Comparison of ENCODE assay signal across 8 cellular contexts in the genomic region with DNA sequence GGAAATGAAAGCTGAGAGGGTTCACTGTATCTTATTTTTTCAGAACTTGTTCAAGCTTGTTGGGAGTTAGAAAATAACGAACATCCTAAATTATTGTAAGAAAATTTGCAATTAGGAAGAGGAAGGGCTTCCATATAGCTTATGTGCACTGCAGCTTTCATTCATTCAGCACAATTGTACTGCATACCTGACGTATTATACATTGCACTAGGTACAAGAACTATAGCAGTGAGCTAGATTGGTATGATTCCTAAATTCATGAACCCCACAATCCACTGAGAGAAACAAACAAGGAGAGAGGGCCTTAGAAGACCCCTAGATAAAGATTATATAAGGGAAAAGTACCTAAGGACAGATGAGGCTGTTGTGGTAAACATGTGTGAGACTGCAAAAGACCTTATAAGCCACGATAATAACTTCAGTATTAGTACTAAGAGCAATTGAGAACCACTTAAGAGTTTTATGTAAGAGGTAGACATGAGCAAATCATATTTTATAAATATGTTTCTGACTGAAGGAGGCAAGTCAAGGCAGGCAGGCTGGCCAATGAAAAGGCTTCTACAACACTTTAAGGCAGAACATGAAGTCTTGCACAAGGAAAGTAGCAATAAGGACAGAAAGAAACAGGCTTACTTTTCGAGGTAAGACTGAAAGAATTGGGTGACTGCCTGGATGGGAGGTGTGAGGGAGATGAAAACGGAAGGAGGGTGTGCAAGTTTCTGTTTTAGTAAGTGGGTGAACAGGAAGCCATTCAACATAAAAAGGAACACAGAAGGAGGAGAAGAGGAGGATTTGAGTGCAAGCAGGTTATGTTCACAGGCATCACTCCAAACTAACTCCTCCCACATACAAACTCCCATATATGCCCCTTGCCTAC.
DNase-seq lines count a peak whose midpoint lies in the region; ATAC-seq, FAIRE-seq and TF ChIP-seq lines count a peak whose summit lies in the region.

No MANE protein-coding gene starts in this region.

- H3K4me1 ChIP-seq in osteoblast (ENCODE audit: insufficient read depth, low read length): no peaks in the 10 kb centered on the region
- H3K4me1 ChIP-seq in pancreas: no peaks in the 10 kb centered on the region

- H3K9me3 ChIP-seq in KOPT-K1 (ENCODE audit: insufficient read depth, low read length, poor library complexity, severe bottlenecking) (no peaks in the 10 kb centered on the region), osteoblast (ENCODE audit: low read depth, low read length) (no peaks in the 10 kb centered on the region), pancreas (no peaks in the 10 kb centered on the region)

- H3K4me3 ChIP-seq in osteoblast (ENCODE audit: insufficient read depth, low read length) (no peak overlapping the region), pancreas (no peak overlapping the region)

- no peak overlapping the region for H2AFZ ChIP-seq in osteoblast (ENCODE audit: low read length)

- TF ChIP-seq CTCF in osteoblast (IDR thresholded peaks at IDR 0.05; ENCODE audit: extremely low read depth, low read depth, low read length) (no peak), pancreas (IDR thresholded peaks at IDR 0.05) (no peak)

- peak; percentile 2 to 3 (median 2) for DNase-seq in effector memory CD8-positive, alpha-beta T cell
- no peak for DNase-seq in NCI-H1417 treated with DMSO at 0.1 percent for 48 hours (lab: John Stamatoyannopoulos, UW)
- no peak for DNase-seq in osteoblast (ENCODE audit: insufficient read length, low spot score, missing footprints)
- no peak for DNase-seq in pancreas
- DNase-seq in NCI-H82 treated with DMSO at 0.1 percent for 48 hours (lab: John Stamatoyannopoulos, UW; ENCODE audit: unreplicated experiment): no peak

- no peak for FAIRE-seq in pancreas (lab: Jason Lieb, UNC)

- WGBS in pancreas, 2 donors: 76 to 77% methylated on average over 5 of the region's 5 CpGs

- no peaks in the 10 kb centered on the region for H3K27me3 ChIP-seq in osteoblast (ENCODE audit: insufficient read depth, low read length)
- no peaks in the 10 kb centered on the region for H3K27me3 ChIP-seq in pancreas

- peak overlapping the region; percentile 69 to 92 for H3K27ac Mint-ChIP-seq in effector memory CD8-positive, alpha-beta T cell

- no peaks in the 10 kb centered on the region for H4K20me1 ChIP-seq in osteoblast (ENCODE audit: insufficient read depth, low read length)

- H3K36me3 Mint-ChIP-seq in effector memory CD8-positive, alpha-beta T cell (ENCODE audit: insufficient read depth): no peaks in the 10 kb centered on the region

- no peaks in the 10 kb centered on the region for H3K79me2 ChIP-seq in osteoblast (ENCODE audit: insufficient read depth, low read length)

- H3K36me3 ChIP-seq in KOPT-K1 (ENCODE audit: insufficient read depth, low read length) (no peaks in the 10 kb centered on the region), osteoblast (ENCODE audit: insufficient read depth, low read length) (no peaks in the 10 kb centered on the region), pancreas (no peaks in the 10 kb centered on the region)

- peak overlapping the region; percentile 72 for H3K27ac ChIP-seq in KOPT-K1 (ENCODE audit: low read depth, low read length, poor library complexity, severe bottlenecking)
- no peak overlapping the region for H3K27ac ChIP-seq in osteoblast (ENCODE audit: low read depth, low read length)
- no peak overlapping the region for H3K27ac ChIP-seq in pancreas

- no peaks in the 10 kb centered on the region for H3K27me3 Mint-ChIP-seq in effector memory CD8-positive, alpha-beta T cell

- intact Hi-C loops in pancreas (cut with DNase I): no loop called here

- H3K4me1 Mint-ChIP-seq in effector memory CD8-positive, alpha-beta T cell (ENCODE audit: low read depth in 2 of 2): peaks cover 11 to 26% of the 10 kb centered on the region in 2 donors

- H3K4me2 ChIP-seq in osteoblast (ENCODE audit: insufficient read depth, low read length): no peak overlapping the region

- no peaks in the 10 kb centered on the region for H3K9me3 Mint-ChIP-seq in effector memory CD8-positive, alpha-beta T cell

- peak overlapping the region; percentile 36 to 71 for H3K4me3 Mint-ChIP-seq in effector memory CD8-positive, alpha-beta T cell

- ATAC-seq in GM18508 (IDR thresholded peaks at IDR 0.05; ENCODE audit: insufficient read depth, unreplicated experiment) (peak; percentile 98), GM21717 (IDR thresholded peaks at IDR 0.05; ENCODE audit: unreplicated experiment) (peak; percentile 98), pancreas (no peak)
- ATAC-seq in effector memory CD8-positive, alpha-beta T cell (replicated peaks): peak; percentile 76

Comparison
In these comparisons a context has a peak if more than half of its experiments do, and no peak if none do; other contexts are left out.
1. ATAC-seq: peak in GM18508 (single experiment), GM21717 (single experiment) and effector memory CD8-positive, alpha-beta T cell (single experiment); none in pancreas (0 of 4).
2. DNase-seq: peak in effector memory CD8-positive, alpha-beta T cell (3 of 3); none in NCI-H1417 treated with DMSO at 0.1 percent for 48 hours (single experiment), osteoblast (single experiment), pancreas (0 of 6) and NCI-H82 treated with DMSO at 0.1 percent for 48 hours (single experiment).